ENCODE assay signal across 12 cellular contexts in genomic region chr11:10674991-10675440, GRCh38. TPM values are rescaled to one million over a fixed set of nuclear protein-coding genes. Genes with fewer than 3 reads are reported as not detected.
A peak's percentile ranks its signal among the peaks of the same experiment; 100 is the strongest.
DNase-seq lines count a peak whose midpoint lies in the region; ATAC-seq and TF ChIP-seq lines count a peak whose summit lies in the region.
"Had no signal": no experiment of that assay in that cellular context is flagged by ENCODE, and none has a peak within 500 bp of the region (broad histone marks: within the 10 kb centered on the region; RNA-seq: fewer than 3 reads in every experiment).

No MANE protein-coding gene starts in this region.

- H3K4me3 Mint-ChIP-seq in MCF 10A (ENCODE audit: unreplicated experiment): no peak overlapping the region

- H3K27me3 Mint-ChIP-seq in MCF 10A (ENCODE audit: insufficient read depth, unreplicated experiment): peaks cover 82% of the 10 kb centered on the region

- intact Hi-C loops in breast epithelium (cut with DNase I; ENCODE audit: low total_unique reads) (no loop called here), MCF 10A (cut with micrococcal nuclease) (no loop called here)

- no peaks in the 10 kb centered on the region for H3K36me3 ChIP-seq in breast epithelium
- no peaks in the 10 kb centered on the region for H3K36me3 ChIP-seq in right atrium auricular region
- no peaks in the 10 kb centered on the region for H3K36me3 ChIP-seq in parathyroid adenoma (ENCODE audit: control insufficient read depth, insufficient read depth, low read length)

- POLR2A ChIA-PET in MCF 10A (lab: Yijun Ruan, JAX): no interaction called here

- H3K9ac ChIP-seq in parathyroid adenoma: no peak overlapping the region

- TF ChIP-seq CTCF in breast epithelium (IDR thresholded peaks at IDR 0.05) (no peak), MCF 10A (IDR thresholded peaks at IDR 0.05; ENCODE audit: unreplicated experiment) (no peak), right atrium auricular region (IDR thresholded peaks at IDR 0.05) (no peak), parathyroid adenoma (IDR thresholded peaks at IDR 0.05) (no peak), foreskin keratinocyte (conservative IDR thresholded peaks at IDR 0.05) (no peak)

- no peaks in the 10 kb centered on the region for H3K79me2 ChIP-seq in parathyroid adenoma

- no peak for DNase-seq in breast epithelium (ENCODE audit: low spot score in 2 of 2)
- no peak for DNase-seq in MCF 10A (ENCODE audit: unreplicated experiment)
- DNase-seq in right atrium auricular region (ENCODE audit: low spot score): peak; percentile 75
- no peak for DNase-seq in foreskin keratinocyte
- no peak for DNase-seq in NCI-H1417 (lab: John Stamatoyannopoulos, UW)
- no peak for DNase-seq in kidney tubule cell (ENCODE audit: low spot score)
- no peak for DNase-seq in HT-29 (ENCODE audit: low spot score)
- DNase-seq: NCI-H526; stimulated activated naive CD8-positive, alpha-beta T cell treated with anti-CD3 and anti-CD28 coated beads, Interleukin-15, Interleukin-2, amounts not matched to agents 100 U/mL and 50 U/mL, for 24 hours had no signal

- BruUV-seq in MCF 10A (replicated peaks; lab: Mats Ljungman, UMichigan): no TSS peak

- CTCF ChIA-PET in MCF 10A (lab: Yijun Ruan, JAX): interaction anchor here (0.6 kb wide), 1 partner anchor 1151 kb away, joined by 3 read pairs; no protein-coding TSS in a partner anchor

- no peaks in the 10 kb centered on the region for H3K27me3 ChIP-seq in breast epithelium
- no peaks in the 10 kb centered on the region for H3K27me3 ChIP-seq in right atrium auricular region
- no peaks in the 10 kb centered on the region for H3K27me3 ChIP-seq in parathyroid adenoma (ENCODE audit: control insufficient read depth, insufficient read depth, low read length)
- H3K27me3 ChIP-seq in foreskin keratinocyte: peaks cover 69% of the 10 kb centered on the region

- H3K4me3 ChIP-seq in breast epithelium (peak overlapping the region in 2 of 3 donors; percentile 2 to 49), right atrium auricular region (peak overlapping the region in 1 of 2 donors; percentile 35), parathyroid adenoma (ENCODE audit: low read depth, low read length) (no peak overlapping the region)

- no peaks in the 10 kb centered on the region for H3K4me1 Mint-ChIP-seq in MCF 10A (ENCODE audit: insufficient read depth, unreplicated experiment)

- H3K4me1 ChIP-seq in breast epithelium: peaks cover 0 to 6% of the 10 kb centered on the region in 2 donors
- peaks cover 0 to 22% of the 10 kb centered on the region in 2 donors for H3K4me1 ChIP-seq in right atrium auricular region
- peaks cover 3% of the 10 kb centered on the region for H3K4me1 ChIP-seq in parathyroid adenoma
- no peaks in the 10 kb centered on the region for H3K4me1 ChIP-seq in foreskin keratinocyte

- H3K4me2 ChIP-seq in parathyroid adenoma (ENCODE audit: low read length): no peak overlapping the region

- H3K27ac ChIP-seq in breast epithelium: peak overlapping the region; percentile 52 to 85
- peak overlapping the region; percentile 70 to 74 for H3K27ac ChIP-seq in right atrium auricular region
- H3K27ac ChIP-seq in parathyroid adenoma: peak overlapping the region; percentile 29
- H3K27ac ChIP-seq in foreskin keratinocyte: no peak overlapping the region
- H3K27ac ChIP-seq: 22Rv1 had no signal

- H2AFZ ChIP-seq in parathyroid adenoma: no peak overlapping the region

- H3K9me3 Mint-ChIP-seq in MCF 10A (ENCODE audit: unreplicated experiment): no peaks in the 10 kb centered on the region

- no peaks in the 10 kb centered on the region for H3K36me3 Mint-ChIP-seq in MCF 10A (ENCODE audit: insufficient read depth, unreplicated experiment)

- ATAC-seq in foreskin keratinocyte: no peak
- ATAC-seq: stimulated activated naive CD8-positive, alpha-beta T cell treated with anti-CD3 and anti-CD28 coated beads, Interleukin-15, Interleukin-2, amounts not matched to agents 100 U/mL and 50 U/mL, for 24 hours had no signal

- H3K27ac Mint-ChIP-seq in MCF 10A (ENCODE audit: low read depth, unreplicated experiment): no peak overlapping the region

- H3K9me3 ChIP-seq in breast epithelium (no peaks in the 10 kb centered on the region), right atrium auricular region (no peaks in the 10 kb centered on the region), parathyroid adenoma (ENCODE audit: control insufficient read depth, low read length) (no peaks in the 10 kb centered on the region)

- no peak for TF ChIP-seq POLR2A in breast epithelium (IDR thresholded peaks at IDR 0.05)

RNA-seq across cellular contexts. Expression of gene IRAG1, which starts 18.5 kb away (rescaled TPM):
- total RNA-seq in breast epithelium: 10 to 100 TPM; 10.1 to 16.1 (median 13.2) TPM
- 0.07 TPM in 1 of 2 replicates, not detected in the other for total RNA-seq in MCF 10A (2022)
- total RNA-seq in right atrium auricular region: 10 to 100 TPM in 1 of 2 donors, 1 to 10 TPM in 1; 4.6 to 10.9 TPM
- 0.03 and 0.14 TPM in 2 replicates for total RNA-seq in foreskin keratinocyte
- polyA plus RNA-seq in foreskin keratinocyte: 0.02 and 0.06 TPM in 2 replicates
- 0.21 and 1.3 TPM in 2 replicates for total RNA-seq in HT-29 (2014; rRNA removed; shearing (Covaris generic))
- total RNA-seq: T-helper 1 cell treated with Interleukin-12 subunit alpha and Interleukin-12 subunit beta and Interleukin-4 antibody, amounts not matched to agents 30 ng/mL and 1 ng/mL, for 36 hours had no signal
